Comparison of ENCODE assay signal across 21 cellular contexts in the genomic region with DNA sequence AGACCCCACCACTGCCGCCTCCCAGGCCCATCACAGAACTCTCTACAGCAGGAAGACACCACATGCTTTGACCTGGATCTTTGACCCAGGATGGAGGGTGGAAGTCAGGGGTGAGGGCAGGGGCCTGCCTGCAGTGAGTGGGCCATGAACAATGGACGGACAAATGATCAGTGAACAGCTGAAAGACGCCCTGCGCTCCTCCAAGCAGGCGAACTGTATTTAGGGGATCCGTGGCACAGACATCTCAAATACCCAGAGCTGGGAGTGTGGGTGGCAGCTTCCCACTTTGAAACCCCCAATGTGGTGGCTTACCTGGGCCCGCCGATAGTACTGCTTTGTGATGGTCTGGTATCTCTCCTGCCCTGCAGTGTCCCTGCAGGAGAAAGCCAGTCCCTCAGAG. TPM values are rescaled to one million over a fixed set of nuclear protein-coding genes. Genes with fewer than 3 reads are reported as not detected.
DNase-seq lines count a peak whose midpoint lies in the region; FAIRE-seq and TF ChIP-seq lines count a peak whose summit lies in the region.
"Had no signal": no experiment of that assay in that cellular context is flagged by ENCODE, and none has a peak within 500 bp of the region (broad histone marks: within the 10 kb centered on the region; RNA-seq: fewer than 3 reads in every experiment).

No MANE protein-coding gene starts in this region.

- H3K4me1 Mint-ChIP-seq in activated naive CD8-positive, alpha-beta T cell (ENCODE audit: low read depth) = peaks cover 17% of the 10 kb centered on the region
- peaks cover 9% of the 10 kb centered on the region for H3K4me1 Mint-ChIP-seq in activated naive CD8-positive, alpha-beta T cell treated with anti-CD3 and anti-CD28 coated beads for 36 hours

- no peaks in the 10 kb centered on the region for H3K9me3 Mint-ChIP-seq in activated naive CD8-positive, alpha-beta T cell (ENCODE audit: low read depth)
- H3K9me3 Mint-ChIP-seq in activated naive CD8-positive, alpha-beta T cell treated with anti-CD3 and anti-CD28 coated beads for 36 hours = no peaks in the 10 kb centered on the region
- H3K9me3 Mint-ChIP-seq: CD4-positive, alpha-beta memory T cell; IgD-negative memory B cell had no signal

- H3K36me3 ChIP-seq in bronchial epithelial cell (ENCODE audit: control insufficient read depth, insufficient read depth, low read length) = peaks cover 1% of the 10 kb centered on the region
- H3K36me3 ChIP-seq in suprapubic skin = peaks cover 26% of the 10 kb centered on the region
- H3K36me3 ChIP-seq: BE2C had no signal

- no peak for TF ChIP-seq EP300 in suprapubic skin (IDR thresholded peaks at IDR 0.05)

- H3K4me3 Mint-ChIP-seq in activated naive CD8-positive, alpha-beta T cell = no peak overlapping the region
- H3K4me3 Mint-ChIP-seq in activated naive CD8-positive, alpha-beta T cell treated with anti-CD3 and anti-CD28 coated beads for 36 hours = no peak overlapping the region
- H3K4me3 Mint-ChIP-seq: CD4-positive, alpha-beta memory T cell; IgD-negative memory B cell had no signal

- H3K27ac ChIP-seq in suprapubic skin = no peak overlapping the region
- H3K27ac ChIP-seq: HL-60 had no signal

- no peak overlapping the region for H3K4me3 ChIP-seq in bronchial epithelial cell (ENCODE audit: low read depth, low read length)
- H3K4me3 ChIP-seq in suprapubic skin = no peak overlapping the region
- H3K4me3 ChIP-seq: HAP-1 had no signal

- H3K36me3 Mint-ChIP-seq in activated naive CD8-positive, alpha-beta T cell = peaks cover 2% of the 10 kb centered on the region
- H3K36me3 Mint-ChIP-seq in activated naive CD8-positive, alpha-beta T cell treated with anti-CD3 and anti-CD28 coated beads for 36 hours = peaks cover 7% of the 10 kb centered on the region

- peak overlapping the region; percentile 34 for H3K27ac Mint-ChIP-seq in activated naive CD8-positive, alpha-beta T cell
- no peak overlapping the region for H3K27ac Mint-ChIP-seq in activated naive CD8-positive, alpha-beta T cell treated with anti-CD3 and anti-CD28 coated beads for 36 hours
- H3K27ac Mint-ChIP-seq: IgD-negative memory B cell had no signal

- no peak for TF ChIP-seq POLR2A in suprapubic skin (IDR thresholded peaks at IDR 0.05)

- FAIRE-seq in bronchial epithelial cell (lab: Jason Lieb, UNC) = peak; percentile 60

- H3K4me1 ChIP-seq in suprapubic skin = peaks cover 11% of the 10 kb centered on the region
- H3K4me1 ChIP-seq: HAP-1 had no signal

- no peak for TF ChIP-seq CTCF in bronchial epithelial cell (IDR thresholded peaks at IDR 0.05; ENCODE audit: insufficient read depth, low read length, severe bottlenecking)
- no peak for TF ChIP-seq CTCF in suprapubic skin (IDR thresholded peaks at IDR 0.05)

- no peaks in the 10 kb centered on the region for H3K27me3 ChIP-seq in bronchial epithelial cell (ENCODE audit: control insufficient read depth, insufficient read depth, low read length)
- no peaks in the 10 kb centered on the region for H3K27me3 ChIP-seq in suprapubic skin
- H3K27me3 ChIP-seq: BE2C had no signal

- WGBS in suprapubic skin = 91% methylated on average over 5 of the region's 8 CpGs

- no peak for DNase-seq in activated naive CD8-positive, alpha-beta T cell treated with anti-CD3 and anti-CD28 coated beads for 36 hours
- DNase-seq in bronchial epithelial cell (ENCODE audit: low read depth) = no peak
- peak; percentile 67 for DNase-seq in mesenteric fat pad (ENCODE audit: low spot score)
- peak; percentile 34 to 55 for DNase-seq in suprapubic skin (ENCODE audit: low spot score in 2 of 2)
- no peak for DNase-seq in dermis blood vessel endothelial cell
- no peak for DNase-seq in stimulated activated naive CD4-positive, alpha-beta T cell (lab: John Stamatoyannopoulos, UW)
- no peak for DNase-seq in activated CD4-positive, alpha-beta T cell treated with anti-CD3 and anti-CD28 coated beads, Interleukin-2, amount 50 U/mL, for 48 hours
- DNase-seq: 8988T; BE2C; CD4-positive, alpha-beta memory T cell; DMS79; Kasumi-1; MM.1S; NCI-H1092 treated with DMSO at 0.1 percent for 48 hours; NCI-H2081 treated with DMSO at 0.1 percent for 48 hours; NCI-H2227 treated with DMSO at 0.1 percent for 48 hours; NCI-H524 treated with DMSO at 0.1 percent for 48 hours had no signal

- H3K9me3 ChIP-seq in suprapubic skin = no peaks in the 10 kb centered on the region
- H3K9me3 ChIP-seq: BE2C, HAP-1 had no signal

- H3K27me3 Mint-ChIP-seq in activated naive CD8-positive, alpha-beta T cell = no peaks in the 10 kb centered on the region
- no peaks in the 10 kb centered on the region for H3K27me3 Mint-ChIP-seq in activated naive CD8-positive, alpha-beta T cell treated with anti-CD3 and anti-CD28 coated beads for 36 hours
- H3K27me3 Mint-ChIP-seq: CD4-positive, alpha-beta memory T cell; IgD-negative memory B cell had no signal

RNA-seq across cellular contexts. Expression of a gene that starts 8.7 kb away (rescaled TPM):
- total RNA-seq in activated naive CD8-positive, alpha-beta T cell treated with anti-CD3 and anti-CD28 coated beads for 36 hours = not detected
- 1.3 and 5.9 TPM in 2 replicates for total RNA-seq in bronchial epithelial cell
- not detected for total RNA-seq in mesenteric fat pad
- total RNA-seq in suprapubic skin = 10 to 100 TPM in 3 of 4 donors, 1 to 10 TPM in 1; 10.0 to 65.0 (median 27.6) TPM
- total RNA-seq in dermis blood vessel endothelial cell = not detected in 2 replicates
- total RNA-seq: CD4-positive, alpha-beta memory T cell had no signal

RNA-seq across cellular contexts. Expression of a gene that starts 20.8 kb away (rescaled TPM):
- 1 to 10 TPM; 3.4 TPM for total RNA-seq in activated naive CD8-positive, alpha-beta T cell treated with anti-CD3 and anti-CD28 coated beads for 36 hours
- total RNA-seq in bronchial epithelial cell (0.77 TPM in 1 of 2 replicates, not detected in the other), mesenteric fat pad (3.2 TPM), suprapubic skin (10 to 100 TPM in 3 of 4 donors, 1 to 10 TPM in 1; 9.6 to 17.0 (median 15.1) TPM), dermis blood vessel endothelial cell (9.5 and 10.4 TPM in 2 replicates)

RNA-seq across cellular contexts. Expression of a gene that starts 35.4 kb away (rescaled TPM):
- 10 to 100 TPM; 14.0 to 14.3 TPM for total RNA-seq in activated naive CD8-positive, alpha-beta T cell treated with anti-CD3 and anti-CD28 coated beads for 36 hours
- total RNA-seq in bronchial epithelial cell = 6.8 and 7.2 TPM in 2 replicates
- 16.1 TPM for total RNA-seq in mesenteric fat pad
- total RNA-seq in suprapubic skin = 10 to 100 TPM; 40.6 to 44.6 (median 43.2) TPM
- 8.5 and 13.3 TPM in 2 replicates for total RNA-seq in dermis blood vessel endothelial cell

RNA-seq across cellular contexts. Expression of a gene that starts 37.0 kb away (rescaled TPM):
- total RNA-seq in activated naive CD8-positive, alpha-beta T cell treated with anti-CD3 and anti-CD28 coated beads for 36 hours = 10 to 100 TPM; 49.8 to 59.2 TPM
- 21.9 and 41.6 TPM in 2 replicates for total RNA-seq in bronchial epithelial cell
- 53.4 TPM for total RNA-seq in mesenteric fat pad
- 10 to 100 TPM; 50.9 to 93.8 (median 87.7) TPM for total RNA-seq in suprapubic skin
- total RNA-seq in dermis blood vessel endothelial cell = 60.9 and 62.2 TPM in 2 replicates

Comparison
In these comparisons a context has a peak if more than half of its experiments do, and no peak if none do; other contexts are left out.
1. DNase-seq: peak in mesenteric fat pad (single experiment) and suprapubic skin (2 of 2); none in activated naive CD8-positive, alpha-beta T cell treated with anti-CD3 and anti-CD28 coated beads for 36 hours (single experiment), bronchial epithelial cell (single experiment), dermis blood vessel endothelial cell (single experiment), stimulated activated naive CD4-positive, alpha-beta T cell (0 of 6) and activated CD4-positive, alpha-beta T cell treated with anti-CD3 and anti-CD28 coated beads, Interleukin-2, amount 50 U/mL, for 48 hours (0 of 2).